Comparison of ENCODE assay signal across 1 cellular context in genomic region chr14:55532645-55533309, GRCh38.
TF ChIP-seq lines count a peak whose summit lies in the region.

No MANE protein-coding gene starts in this region.

TF ChIP-seq in A549, 52 proteins besides CTCF, POLR2A, EP300 and RAD21 (continued from another document):
- TF ChIP-seq REST (IDR thresholded peaks at IDR 0.05), result no peak
- no peak for TF ChIP-seq TFCP2L1 (CRISPR knock-in tag; IDR thresholded peaks at IDR 0.05)
- no peak for TF ChIP-seq POLR2AphosphoS2 (conservative IDR thresholded peaks at IDR 0.05; ENCODE audit: low read length)
